Comparison of ENCODE assay signal across 12 cellular contexts in the genomic region with DNA sequence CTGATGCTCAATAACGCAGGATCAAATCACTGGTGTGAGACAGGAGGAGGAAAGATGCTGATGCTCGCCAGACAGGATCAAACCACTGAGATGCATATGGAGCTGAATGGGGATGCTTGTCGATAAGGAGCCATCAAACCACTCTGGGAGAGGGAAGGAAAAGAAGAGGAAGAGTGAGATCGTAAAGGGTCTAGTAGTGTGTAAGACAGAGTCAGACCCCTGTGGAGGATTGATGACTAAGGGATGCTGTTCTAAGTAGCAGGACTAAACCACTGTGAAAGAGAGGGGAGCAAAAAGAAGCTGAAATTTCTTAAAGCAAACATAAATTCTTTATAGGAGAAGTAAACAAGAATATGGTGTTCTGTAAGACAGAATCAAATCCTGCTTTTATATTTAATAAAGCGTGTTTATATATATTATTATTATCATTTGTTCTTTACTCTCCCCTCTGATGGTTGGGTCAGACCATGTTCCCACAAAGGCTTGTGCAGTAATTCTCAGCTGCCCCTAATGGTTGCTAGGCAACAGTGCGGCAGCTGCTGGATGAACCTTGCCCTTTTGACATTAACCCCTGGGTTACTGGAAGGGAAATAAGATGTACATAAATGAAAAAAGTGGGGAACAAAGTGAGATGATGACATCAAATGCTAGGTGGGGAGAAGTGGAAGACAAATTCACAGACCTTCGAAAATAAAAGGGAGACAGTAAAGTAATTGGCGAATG.
A peak's percentile ranks its signal among the peaks of the same experiment; 100 is the strongest.
DNase-seq lines count a peak whose midpoint lies in the region; ATAC-seq and TF ChIP-seq lines count a peak whose summit lies in the region.
"Had no signal": no experiment of that assay in that cellular context is flagged by ENCODE, and none has a peak within 500 bp of the region (broad histone marks: within the 10 kb centered on the region; RNA-seq: fewer than 3 reads in every experiment).

No MANE protein-coding gene starts in this region.

- H2BK12ac ChIP-seq in H9 (ENCODE audit: insufficient read length, low read depth, low read length), result no peak overlapping the region

- H3K27me3 Mint-ChIP-seq in H9 (ENCODE audit: low read depth), result no peaks in the 10 kb centered on the region; the same call in 1 of the 2 replicates
- no peaks in the 10 kb centered on the region for H3K27me3 Mint-ChIP-seq in nephron progenitor cell (ENCODE audit: low read depth, poor library complexity)
- no peaks in the 10 kb centered on the region for H3K27me3 Mint-ChIP-seq in activated CD8-positive, alpha-beta memory T cell treated with anti-CD3 and anti-CD28 coated beads, Interleukin-2, amount 10 ng/mL, durations not matched to agents 7 days and 5 days
- H3K27me3 Mint-ChIP-seq: central memory CD8-positive, alpha-beta T cell had no signal

- no peak overlapping the region for H2BK5ac ChIP-seq in H9 (ENCODE audit: insufficient read length, low read length)

- H2AFZ ChIP-seq in H9 (ENCODE audit: low read length), result no peak overlapping the region

- no peak overlapping the region for H4K8ac ChIP-seq in H9 (replicated peaks; ENCODE audit: insufficient read length, low read depth, low read length)

- peaks cover 4% of the 10 kb centered on the region for H3K23me2 ChIP-seq in H9 (ENCODE audit: insufficient read length, low read depth, low read length, poor library complexity, severe bottlenecking)

- no peak overlapping the region for H3K9ac ChIP-seq in H9 (ENCODE audit: extremely low read depth, insufficient read length, low read length)

- no peak for ATAC-seq in activated CD8-positive, alpha-beta memory T cell treated with anti-CD3 and anti-CD28 coated beads, Interleukin-2, amount 10 ng/mL, durations not matched to agents 7 days and 5 days
- ATAC-seq: stimulated activated naive CD8-positive, alpha-beta T cell treated with anti-CD3 and anti-CD28 coated beads, Interleukin-15, Interleukin-2, amounts not matched to agents 100 U/mL and 50 U/mL, for 24 hours had no signal

- TF ChIP-seq CTCF in H9 (conservative IDR thresholded peaks at IDR 0.05) (no peak), nephron progenitor cell (IDR thresholded peaks at IDR 0.05) (no peak), testis (IDR thresholded peaks at IDR 0.05) (no peak)

- no peaks in the 10 kb centered on the region for H3K36me3 ChIP-seq in testis (ENCODE audit: low read depth, missing control alignments)

- WGBS in H9 (ENCODE audit: extremely low coverage, insufficient read length, low lambda C conversion rate), result no CpG with 5 or more reads among the region's 8 CpGs
- WGBS in testis, 2 donors, result 12 to 17% methylated on average over 8 of the region's 8 CpGs

- H3K14ac ChIP-seq in H9 (ENCODE audit: insufficient read depth, low read length), result no peak overlapping the region

- H3K4me2 ChIP-seq in H9 (ENCODE audit: insufficient read depth, insufficient read length, low read length), result peak overlapping the region; percentile 33

- no peak overlapping the region for H2BK120ac ChIP-seq in H9 (ENCODE audit: low read depth, low read length, poor library complexity, severe bottlenecking)

- H2BK20ac ChIP-seq in H9 (ENCODE audit: low read depth, low read length, poor library complexity, severe bottlenecking), result no peak overlapping the region

- intact Hi-C loops in testis (cut with DNase I; ENCODE audit: low total_unique reads), result no loop called here

- DNase-seq in H9 (peak; percentile 58), NCI-H510A treated with DMSO at 0.1 percent for 48 hours (lab: John Stamatoyannopoulos, UW) (peak; percentile 57), nephron progenitor cell (peak; percentile 40), SKM-1 (lab: John Stamatoyannopoulos, UW; ENCODE audit: unreplicated experiment) (no peak), Kasumi-1 (lab: John Stamatoyannopoulos, UW) (no peak), testis (no peak)
- no peak for DNase-seq in activated CD8-positive, alpha-beta memory T cell treated with anti-CD3 and anti-CD28 coated beads, Interleukin-2, amount 10 ng/mL, durations not matched to agents 7 days and 5 days
- DNase-seq: EL; SIG-M5; stimulated activated naive CD8-positive, alpha-beta T cell treated with anti-CD3 and anti-CD28 coated beads, Interleukin-15, Interleukin-2, amounts not matched to agents 100 U/mL and 50 U/mL, for 24 hours had no signal

- H3K56ac ChIP-seq in H9 (ENCODE audit: insufficient read length, low read depth, low read length), result no peak overlapping the region

- no peaks in the 10 kb centered on the region for H4K20me1 ChIP-seq in H9 (ENCODE audit: control insufficient read depth, insufficient read depth, insufficient read length)

- H3K79me1 ChIP-seq in H9 (ENCODE audit: insufficient read depth, low read depth, low read length, poor library complexity, severe bottlenecking), result no peaks in the 10 kb centered on the region

- TF ChIP-seq POLR2A in testis (IDR thresholded peaks at IDR 0.05), result no peak

- H3K9me3 Mint-ChIP-seq in H9 (peaks cover 40 to 56% of the 10 kb centered on the region in 2 experiments), nephron progenitor cell (peaks cover 39% of the 10 kb centered on the region)
- no peaks in the 10 kb centered on the region for H3K9me3 Mint-ChIP-seq in activated CD8-positive, alpha-beta memory T cell treated with anti-CD3 and anti-CD28 coated beads, Interleukin-2, amount 10 ng/mL, durations not matched to agents 7 days and 5 days (ENCODE audit: low read depth)

- H2AK5ac ChIP-seq in H9 (ENCODE audit: insufficient read length, low read length), result no peak overlapping the region

- CTCF ChIA-PET in activated CD8-positive, alpha-beta memory T cell treated with anti-CD3 and anti-CD28 coated beads, Interleukin-2, amount 10 ng/mL, durations not matched to agents 7 days and 5 days (lab: Charles Lee), result no interaction called here

- H3T11ph ChIP-seq in H9 (ENCODE audit: low read length), result no peak overlapping the region

- no peaks in the 10 kb centered on the region for H3K79me2 ChIP-seq in H9 (ENCODE audit: insufficient read depth, low read length)

- no peak overlapping the region for H3K4ac ChIP-seq in H9 (ENCODE audit: low read depth, low read length)

- no peak overlapping the region for H3K23ac ChIP-seq in H9 (ENCODE audit: insufficient read length, low read depth, low read length)

- peaks cover 31% of the 10 kb centered on the region for H3K9me3 ChIP-seq in H9 (ENCODE audit: control insufficient read depth, low read depth, low read length)
- no peaks in the 10 kb centered on the region for H3K9me3 ChIP-seq in testis

- H3K4me1 ChIP-seq in H9 (ENCODE audit: insufficient read depth, low read length), result no peaks in the 10 kb centered on the region; the same call in 1 of the 2 replicates
- no peaks in the 10 kb centered on the region for H3K4me1 ChIP-seq in testis

- H4K91ac ChIP-seq in H9 (ENCODE audit: insufficient read length, low read depth, low read length), result no peak overlapping the region

- no peak overlapping the region for H3K18ac ChIP-seq in H9 (ENCODE audit: insufficient read length, low read depth, low read length)

- no peaks in the 10 kb centered on the region for H3K4me1 Mint-ChIP-seq in H9
- H3K4me1 Mint-ChIP-seq in nephron progenitor cell, result no peaks in the 10 kb centered on the region
- no peaks in the 10 kb centered on the region for H3K4me1 Mint-ChIP-seq in activated CD8-positive, alpha-beta memory T cell treated with anti-CD3 and anti-CD28 coated beads, Interleukin-2, amount 10 ng/mL, durations not matched to agents 7 days and 5 days
- H3K4me1 Mint-ChIP-seq: central memory CD8-positive, alpha-beta T cell had no signal

- no peak overlapping the region for H3K4me3 Mint-ChIP-seq in H9
- no peak overlapping the region for H3K4me3 Mint-ChIP-seq in nephron progenitor cell
- no peak overlapping the region for H3K4me3 Mint-ChIP-seq in activated CD8-positive, alpha-beta memory T cell treated with anti-CD3 and anti-CD28 coated beads, Interleukin-2, amount 10 ng/mL, durations not matched to agents 7 days and 5 days
- H3K4me3 Mint-ChIP-seq: central memory CD8-positive, alpha-beta T cell had no signal

- no peak overlapping the region for H3K27ac ChIP-seq in H9 (ENCODE audit: insufficient read length, low read depth, low read length)
- H3K27ac ChIP-seq in cingulate gyrus (ENCODE audit: low read depth, low read length), result peak overlapping the region; percentile 91
- no peak overlapping the region for H3K27ac ChIP-seq in testis

- no peaks in the 10 kb centered on the region for H3K27me3 ChIP-seq in H9 (ENCODE audit: insufficient read depth, low read length)
- H3K27me3 ChIP-seq in testis, result no peaks in the 10 kb centered on the region

- H4K5ac ChIP-seq in H9 (ENCODE audit: insufficient read length, low read depth, low read length), result no peak overlapping the region

- H2BK15ac ChIP-seq in H9 (ENCODE audit: low read depth, low read length), result no peak overlapping the region

- H3K4me3 ChIP-seq in testis, result no peak overlapping the region

- H3K36me3 Mint-ChIP-seq in H9 (ENCODE audit: insufficient read depth in 1 of 3, low read depth in 3 of 3) (peaks cover 0 to 3% (median 3%) of the 10 kb centered on the region in 3 experiments; a peak in 3 of 7 replicates), nephron progenitor cell (ENCODE audit: low read depth) (no peaks in the 10 kb centered on the region)
- no peaks in the 10 kb centered on the region for H3K36me3 Mint-ChIP-seq in activated CD8-positive, alpha-beta memory T cell treated with anti-CD3 and anti-CD28 coated beads, Interleukin-2, amount 10 ng/mL, durations not matched to agents 7 days and 5 days

- H3K27ac Mint-ChIP-seq in H9, result no peak overlapping the region
- no peak overlapping the region for H3K27ac Mint-ChIP-seq in nephron progenitor cell
- no peak overlapping the region for H3K27ac Mint-ChIP-seq in activated CD8-positive, alpha-beta memory T cell treated with anti-CD3 and anti-CD28 coated beads, Interleukin-2, amount 10 ng/mL, durations not matched to agents 7 days and 5 days

Comparison
In these comparisons a context has a peak if more than half of its experiments do, and no peak if none do; other contexts are left out.
1. DNase-seq: peak in H9 (single experiment), NCI-H510A treated with DMSO at 0.1 percent for 48 hours (single experiment) and nephron progenitor cell (single experiment); none in activated CD8-positive, alpha-beta memory T cell treated with anti-CD3 and anti-CD28 coated beads, Interleukin-2, amount 10 ng/mL, durations not matched to agents 7 days and 5 days (single experiment), SKM-1 (single experiment), Kasumi-1 (0 of 2) and testis (single experiment).